ENCODE assay signal across 36 cellular contexts in genomic region chrX:66076801-66077200, GRCh38.
"Had no signal": no experiment of that assay in that cellular context is flagged by ENCODE, and none has a peak within 500 bp of the region (broad histone marks: within the 10 kb centered on the region; RNA-seq: fewer than 3 reads in every experiment).

No MANE protein-coding gene starts in this region.

- FAIRE-seq: TTC549 had no signal

- H3K27me3 Mint-ChIP-seq: activated B cell treated with CpG ODN at 0.5 μM for 24 hours; activated CD4-positive, alpha-beta memory T cell treated with anti-CD3 and anti-CD28 coated beads for 36 hours; activated CD4-positive, alpha-beta T cell treated with anti-CD3 and anti-CD28 coated beads, Interleukin-2, amount 10 ng/mL, durations not matched to agents 24 days and 14 days; activated CD8-positive, alpha-beta T cell treated with anti-CD3 and anti-CD28 coated beads for 36 hours; activated naive CD8-positive, alpha-beta T cell treated with anti-CD3 and anti-CD28 coated beads for 36 hours; activated T-helper 17 cell treated with anti-CD3 and anti-CD28 coated beads, Interleukin-2, amount 50 U/mL, for 72 hours had no signal

- H3K27me3 ChIP-seq: body of pancreas, brain microvascular endothelial cell had no signal

- H3K4me3 Mint-ChIP-seq: activated B cell treated with CpG ODN at 0.5 μM for 24 hours; activated CD4-positive, alpha-beta memory T cell treated with anti-CD3 and anti-CD28 coated beads for 36 hours; activated CD4-positive, alpha-beta T cell treated with anti-CD3 and anti-CD28 coated beads, Interleukin-2, amount 10 ng/mL, durations not matched to agents 24 days and 14 days; activated CD8-positive, alpha-beta T cell treated with anti-CD3 and anti-CD28 coated beads for 36 hours; activated naive CD4-positive, alpha-beta T cell treated with anti-CD3 and anti-CD28 coated beads for 36 hours; activated naive CD8-positive, alpha-beta T cell treated with anti-CD3 and anti-CD28 coated beads for 36 hours; activated T-cell treated with anti-CD3 and anti-CD28 coated beads, Interleukin-2, amount 50 U/mL, for 4 hours; activated T-cell treated with anti-CD3 and anti-CD28 coated beads, Interleukin-2, amount 50 U/mL, for 72 hours; activated T-helper 1 cell treated with anti-CD3 and anti-CD28 coated beads, Interleukin-12 subunit alpha, Interleukin-12 subunit beta, Interleukin-2, Interleukin-4 antibody, amounts not matched to agents 30 ng/mL and 10 ng/mL and 1 ng/mL, durations not matched to agents 14 hours and 24 hours and 36 hours; activated T-helper 17 cell treated with anti-CD3 and anti-CD28 coated beads, Interleukin-2, amount 50 U/mL, for 72 hours; T-helper 1 cell treated with Interleukin-12 subunit alpha and Interleukin-12 subunit beta and Interleukin-4 antibody, amounts not matched to agents 30 μg/mL and 1 μg/mL, for 36 hours; T-helper 2 cell treated with Interferon-gamma antibody and Interleukin-4, amounts not matched to agents 5 μg/mL and 100 μg/mL, for 36 hours had no signal

- H3K36me3 Mint-ChIP-seq: activated CD4-positive, alpha-beta memory T cell treated with anti-CD3 and anti-CD28 coated beads for 36 hours had no signal

- H3K4me3 ChIP-seq: adrenal gland, body of pancreas, breast epithelium had no signal

- H3K27ac Mint-ChIP-seq: activated B cell treated with CpG ODN at 0.5 μM for 24 hours; activated CD4-positive, alpha-beta memory T cell treated with anti-CD3 and anti-CD28 coated beads for 36 hours; activated CD4-positive, alpha-beta T cell treated with anti-CD3 and anti-CD28 coated beads, Interleukin-2, amount 10 ng/mL, durations not matched to agents 24 days and 14 days; activated CD8-positive, alpha-beta T cell treated with anti-CD3 and anti-CD28 coated beads for 36 hours; activated naive CD4-positive, alpha-beta T cell treated with anti-CD3 and anti-CD28 coated beads for 36 hours; activated naive CD4-positive, alpha-beta T cell treated with anti-CD3 and anti-CD28 coated beads, Interleukin-2, amount 50 U/mL, for 72 hours; activated naive CD8-positive, alpha-beta T cell treated with anti-CD3 and anti-CD28 coated beads for 36 hours; activated T-cell treated with anti-CD3 and anti-CD28 coated beads, Interleukin-2, amount 50 U/mL, for 72 hours; activated T-helper 1 cell treated with anti-CD3 and anti-CD28 coated beads, Interleukin-12 subunit alpha, Interleukin-12 subunit beta, Interleukin-2, Interleukin-4 antibody, amounts not matched to agents 30 ng/mL and 10 ng/mL and 1 ng/mL, durations not matched to agents 14 hours and 24 hours and 36 hours; activated T-helper 17 cell treated with anti-CD3 and anti-CD28 coated beads, Interleukin-2, amount 50 U/mL, for 72 hours; T-helper 1 cell treated with Interleukin-12 subunit alpha and Interleukin-12 subunit beta and Interleukin-4 antibody, amounts not matched to agents 30 μg/mL and 1 μg/mL, for 36 hours; T-helper 2 cell treated with Interferon-gamma antibody and Interleukin-4, amounts not matched to agents 5 μg/mL and 100 μg/mL, for 36 hours had no signal

- DNase-seq: activated B cell treated with CpG ODN at 0.5 μM for 24 hours; activated CD4-positive, alpha-beta memory T cell treated with anti-CD3 and anti-CD28 coated beads for 36 hours; activated CD4-positive, alpha-beta T cell treated with anti-CD3 and anti-CD28 coated beads for 4 hours; activated CD4-positive, alpha-beta T cell treated with anti-CD3 and anti-CD28 coated beads, Interleukin-2, amount 10 ng/mL, durations not matched to agents 24 days and 14 days; activated CD4-positive, alpha-beta T cell treated with anti-CD3 and anti-CD28 coated beads, Interleukin-2, amount 50 U/mL, for 1 hour; activated CD4-positive, alpha-beta T cell treated with anti-CD3 and anti-CD28 coated beads, Interleukin-2, amount 50 U/mL, for 4 hours; activated CD4-positive, CD25-positive, alpha-beta regulatory T cell treated with anti-CD3 and anti-CD28 coated beads, Interleukin-2, amount 50 U/mL, for 72 hours; activated CD8-positive, alpha-beta memory T cell treated with anti-CD3 and anti-CD28 coated beads, Interleukin-2, amount 50 U/mL, for 4 hours; activated CD8-positive, alpha-beta T cell treated with anti-CD3 and anti-CD28 coated beads for 36 hours; activated effector memory CD4-positive, alpha-beta T cell treated with anti-CD3 and anti-CD28 coated beads, Interleukin-2, amount 50 U/mL, for 16 hours; activated gamma-delta T cell treated with Interleukin-2 at 50 U/mL for 16 hours; activated naive CD4-positive, alpha-beta T cell; activated naive CD4-positive, alpha-beta T cell treated with anti-CD3 and anti-CD28 coated beads for 36 hours; activated naive CD4-positive, alpha-beta T cell treated with anti-CD3 and anti-CD28 coated beads, Interleukin-2, amount 50 U/mL, for 16 hours; activated naive CD8-positive, alpha-beta T cell treated with anti-CD3 and anti-CD28 coated beads for 36 hours; activated T-cell treated with anti-CD3 and anti-CD28 coated beads for 4 hours; activated T-cell treated with anti-CD3 and anti-CD28 coated beads, Interleukin-2, amount 50 U/mL, for 1 hour; activated T-cell treated with anti-CD3 and anti-CD28 coated beads, Interleukin-2, amount 50 U/mL, for 4 hours; activated T-cell treated with anti-CD3 and anti-CD28 coated beads, Interleukin-2, amount 50 U/mL, for 72 hours; adrenal gland; amniotic stem cell; aorta; body of pancreas; brain microvascular endothelial cell; central memory CD4-positive, alpha-beta T cell; cerebellar nuclear complex; T-helper 2 cell; T-helper 9 cell had no signal

- ATAC-seq: activated CD8-positive, alpha-beta T cell treated with anti-CD3 and anti-CD28 coated beads for 36 hours; activated naive CD4-positive, alpha-beta T cell treated with anti-CD3 and anti-CD28 coated beads, Interleukin-2, amount 50 U/mL, for 72 hours; activated T-cell treated with anti-CD3 and anti-CD28 coated beads, Interleukin-2, amount 50 U/mL, for 4 hours; activated T-cell treated with anti-CD3 and anti-CD28 coated beads, Interleukin-2, amount 50 U/mL, for 72 hours; activated T-helper 17 cell treated with anti-CD3 and anti-CD28 coated beads, Interleukin-2, amount 50 U/mL, for 72 hours; body of pancreas had no signal

- H3K27ac ChIP-seq: body of pancreas, brain microvascular endothelial cell, breast epithelium, VCaP had no signal

- H3K4me1 ChIP-seq: adrenal gland, body of pancreas, breast epithelium had no signal

- H3K36me3 ChIP-seq: adrenal gland, brain microvascular endothelial cell, breast epithelium had no signal

- H3K9me3 ChIP-seq: adrenal gland, body of pancreas, breast epithelium had no signal
